ENCODE assay signal across 8 cellular contexts in genomic region chr15:40952901-40953712, GRCh38. TPM values are rescaled to one million over a fixed set of nuclear protein-coding genes. Genes with fewer than 3 reads are reported as not detected.
A peak's percentile ranks its signal among the peaks of the same experiment; 100 is the strongest.
DNase-seq lines count a peak whose midpoint lies in the region; ATAC-seq and TF ChIP-seq lines count a peak whose summit lies in the region.

TSS of gene CHAC1 (plus strand) at chr15:40953471. CDS start at chr15:40953584, 113 bp downstream.

- peaks cover 2% of the 10 kb centered on the region for H3K36me3 ChIP-seq in kidney epithelial cell (ENCODE audit: control insufficient read depth, insufficient read depth, low read length)

- peak; percentile 93 for ATAC-seq in GM19023 (IDR thresholded peaks at IDR 0.05; ENCODE audit: unreplicated experiment)
- peak; percentile 80 for ATAC-seq in HG03196 (IDR thresholded peaks at IDR 0.05; ENCODE audit: unreplicated experiment)
- peak; percentile 97 for ATAC-seq in activated CD4-positive, CD25-positive, alpha-beta regulatory T cell treated with anti-CD3 and anti-CD28 coated beads, Interleukin-2, amount 50 U/mL, for 24 hours

- no peaks in the 10 kb centered on the region for H3K27me3 ChIP-seq in kidney epithelial cell (ENCODE audit: control insufficient read depth, insufficient read depth, low read length)

- peak; percentile 97 for DNase-seq in AG10803 (ENCODE audit: low read depth)
- DNase-seq in NCI-H345 (lab: John Stamatoyannopoulos, UW), result peak; percentile 95
- DNase-seq in cerebellar cortex (ENCODE audit: low spot score), result peak; percentile 97
- peak; percentile 89 for DNase-seq in kidney epithelial cell (ENCODE audit: low read depth)
- DNase-seq in stimulated activated CD4-positive, alpha-beta T cell treated with anti-CD3 and anti-CD28 coated beads, Interleukin-15, amount 100 ng/mL, for 48 hours (ENCODE audit: low read depth in 2 of 2), result peak; percentile 95 to 97

- peak within 1 kb of the TSS; percentile 98 for H3K4me3 ChIP-seq in AG10803 (ENCODE audit: low read length)
- peak within 1 kb of the TSS; percentile 80 for H3K4me3 ChIP-seq in kidney epithelial cell (ENCODE audit: low read depth, low read length)

- TF ChIP-seq CTCF in AG10803 (conservative IDR thresholded peaks at IDR 0.05; ENCODE audit: low read length) (no peak), kidney epithelial cell (IDR thresholded peaks at IDR 0.05; ENCODE audit: insufficient read depth, low read length, poor library complexity, severe bottlenecking) (no peak)

RNA-seq across cellular contexts. Expression of gene CHAC1, which starts in this region (rescaled TPM):
- 84.4 and 86.3 TPM in 2 replicates for total RNA-seq in kidney epithelial cell

Comparison
In these comparisons a context has a peak if more than half of its experiments do, and no peak if none do; other contexts are left out.
1. Peak in every context shown above with its lines: DNase-seq, ATAC-seq and H3K4me3 ChIP-seq.